Comparison of ENCODE assay signal across 39 cellular contexts in genomic region chr7:72540923-72541322, GRCh38.
"Had no signal": no experiment of that assay in that cellular context is flagged by ENCODE, and none has a peak within 500 bp of the region (broad histone marks: within the 10 kb centered on the region; RNA-seq: fewer than 3 reads in every experiment).

No MANE protein-coding gene starts in this region.

- H3K27me3 ChIP-seq: adrenal gland, ascending aorta, body of pancreas, brain microvascular endothelial cell, cardiac muscle cell had no signal

- H3K36me3 Mint-ChIP-seq: activated naive CD4-positive, alpha-beta T cell treated with anti-CD3 and anti-CD28 coated beads, Interleukin-2, amount 10 ng/mL, durations not matched to agents 7 days and 5 days; activated naive CD4-positive, alpha-beta T cell treated with anti-CD3 and anti-CD28 coated beads, Interleukin-2, amount 50 U/mL, for 24 hours; activated naive CD4-positive, alpha-beta T cell treated with anti-CD3 and anti-CD28 coated beads, Interleukin-2, amount 50 U/mL, for 72 hours; activated naive CD8-positive, alpha-beta T cell; activated naive CD8-positive, alpha-beta T cell treated with anti-CD3 and anti-CD28 coated beads for 36 hours; activated naive CD8-positive, alpha-beta T cell treated with anti-CD3 and anti-CD28 coated beads, Interleukin-2, amount 10 ng/mL, durations not matched to agents 7 days and 5 days; brain had no signal

- H3K4me3 ChIP-seq: adrenal gland, ascending aorta, body of pancreas, cardiac muscle cell had no signal

- H3K27me3 Mint-ChIP-seq: activated naive CD4-positive, alpha-beta T cell treated with anti-CD3 and anti-CD28 coated beads, Interleukin-2, amount 10 ng/mL, durations not matched to agents 7 days and 5 days; activated naive CD4-positive, alpha-beta T cell treated with anti-CD3 and anti-CD28 coated beads, Interleukin-2, amount 50 U/mL, for 24 hours; activated naive CD8-positive, alpha-beta T cell; activated naive CD8-positive, alpha-beta T cell treated with anti-CD3 and anti-CD28 coated beads for 36 hours; activated naive CD8-positive, alpha-beta T cell treated with anti-CD3 and anti-CD28 coated beads, Interleukin-2, amount 10 ng/mL, durations not matched to agents 7 days and 5 days; activated naive CD8-positive, alpha-beta T cell treated with anti-CD3 and anti-CD28 coated beads, Interleukin-2, amount 50 U/mL, for 24 hours; activated T-cell treated with anti-CD3 and anti-CD28 coated beads, Interleukin-2, amount 50 U/mL, for 24 hours; activated T-helper 17 cell treated with anti-CD3 and anti-CD28 coated beads, Interleukin-2, amount 50 U/mL, for 72 hours; brain; central memory CD8-positive, alpha-beta T cell had no signal

- H3K4me1 ChIP-seq: adrenal gland, ascending aorta, body of pancreas had no signal

- DNase-seq: activated effector memory CD4-positive, alpha-beta T cell treated with anti-CD3 and anti-CD28 coated beads, Interleukin-2, amount 50 U/mL, for 16 hours; activated effector memory CD4-positive, alpha-beta T cell treated with Interleukin-2 at 50 U/mL for 16 hours; activated gamma-delta T cell; activated gamma-delta T cell treated with Interleukin-2 at 50 U/mL for 16 hours; activated naive CD4-positive, alpha-beta T cell; activated naive CD4-positive, alpha-beta T cell treated with anti-CD3 and anti-CD28 coated beads for 36 hours; activated naive CD4-positive, alpha-beta T cell treated with anti-CD3 and anti-CD28 coated beads, Interleukin-2, amount 10 ng/mL, durations not matched to agents 7 days and 5 days; activated naive CD4-positive, alpha-beta T cell treated with anti-CD3 and anti-CD28 coated beads, Interleukin-2, amount 50 U/mL, for 16 hours; activated naive CD4-positive, alpha-beta T cell treated with Interleukin-2 at 50 U/mL for 16 hours; activated naive CD8-positive, alpha-beta T cell treated with anti-CD3 and anti-CD28 coated beads for 36 hours; activated naive CD8-positive, alpha-beta T cell treated with anti-CD3 and anti-CD28 coated beads, Interleukin-2, amount 10 ng/mL, durations not matched to agents 7 days and 5 days; activated naive CD8-positive, alpha-beta T cell treated with anti-CD3 and anti-CD28 coated beads, Interleukin-2, amount 50 U/mL, for 24 hours; activated T-cell treated with anti-CD3 and anti-CD28 coated beads, Interleukin-2, amount 50 U/mL, for 24 hours; activated T-cell treated with anti-CD3 and anti-CD28 coated beads, Interleukin-2, amount 50 U/mL, for 4 hours; activated T-cell treated with anti-CD3 and anti-CD28 coated beads, Interleukin-2, amount 50 U/mL, for 48 hours; activated T-cell treated with anti-CD3 and anti-CD28 coated beads, Interleukin-2, amount 50 U/mL, for 72 hours; adrenal gland; amniotic stem cell; amygdala; anterior cingulate cortex; aorta; body of pancreas; brain microvascular endothelial cell; caudate nucleus; central memory CD4-positive, alpha-beta T cell; cerebellar nuclear complex had no signal

- H3K27ac ChIP-seq: adrenal gland, ascending aorta, body of pancreas, brain microvascular endothelial cell, cardiac muscle cell had no signal

- H3K4me3 Mint-ChIP-seq: activated naive CD4-positive, alpha-beta T cell treated with anti-CD3 and anti-CD28 coated beads for 36 hours; activated naive CD4-positive, alpha-beta T cell treated with anti-CD3 and anti-CD28 coated beads, Interleukin-2, amount 10 ng/mL, durations not matched to agents 7 days and 5 days; activated naive CD4-positive, alpha-beta T cell treated with anti-CD3 and anti-CD28 coated beads, Interleukin-2, amount 50 U/mL, for 24 hours; activated naive CD8-positive, alpha-beta T cell; activated naive CD8-positive, alpha-beta T cell treated with anti-CD3 and anti-CD28 coated beads for 36 hours; activated naive CD8-positive, alpha-beta T cell treated with anti-CD3 and anti-CD28 coated beads, Interleukin-2, amount 10 ng/mL, durations not matched to agents 7 days and 5 days; activated naive CD8-positive, alpha-beta T cell treated with anti-CD3 and anti-CD28 coated beads, Interleukin-2, amount 50 U/mL, for 24 hours; activated T-cell treated with anti-CD3 and anti-CD28 coated beads, Interleukin-2, amount 50 U/mL, for 24 hours; activated T-cell treated with anti-CD3 and anti-CD28 coated beads, Interleukin-2, amount 50 U/mL, for 4 hours; activated T-cell treated with anti-CD3 and anti-CD28 coated beads, Interleukin-2, amount 50 U/mL, for 72 hours; activated T-helper 1 cell treated with anti-CD3 and anti-CD28 coated beads, Interleukin-12 subunit alpha, Interleukin-12 subunit beta, Interleukin-2, Interleukin-4 antibody, amounts not matched to agents 30 ng/mL and 10 ng/mL and 1 ng/mL, durations not matched to agents 14 hours and 24 hours and 36 hours; activated T-helper 17 cell treated with anti-CD3 and anti-CD28 coated beads, Interleukin-2, amount 50 U/mL, for 72 hours; brain; central memory CD8-positive, alpha-beta T cell had no signal

- FAIRE-seq: astrocyte, bronchial epithelial cell, colon had no signal

- H3K27ac Mint-ChIP-seq: activated naive CD4-positive, alpha-beta T cell treated with anti-CD3 and anti-CD28 coated beads for 36 hours; activated naive CD4-positive, alpha-beta T cell treated with anti-CD3 and anti-CD28 coated beads, Interleukin-2, amount 10 ng/mL, durations not matched to agents 7 days and 5 days; activated naive CD4-positive, alpha-beta T cell treated with anti-CD3 and anti-CD28 coated beads, Interleukin-2, amount 50 U/mL, for 24 hours; activated naive CD4-positive, alpha-beta T cell treated with anti-CD3 and anti-CD28 coated beads, Interleukin-2, amount 50 U/mL, for 72 hours; activated naive CD8-positive, alpha-beta T cell; activated naive CD8-positive, alpha-beta T cell treated with anti-CD3 and anti-CD28 coated beads for 36 hours; activated naive CD8-positive, alpha-beta T cell treated with anti-CD3 and anti-CD28 coated beads, Interleukin-2, amount 10 ng/mL, durations not matched to agents 7 days and 5 days; activated naive CD8-positive, alpha-beta T cell treated with anti-CD3 and anti-CD28 coated beads, Interleukin-2, amount 50 U/mL, for 24 hours; activated T-cell treated with anti-CD3 and anti-CD28 coated beads, Interleukin-2, amount 50 U/mL, for 24 hours; activated T-cell treated with anti-CD3 and anti-CD28 coated beads, Interleukin-2, amount 50 U/mL, for 72 hours; activated T-helper 1 cell treated with anti-CD3 and anti-CD28 coated beads, Interleukin-12 subunit alpha, Interleukin-12 subunit beta, Interleukin-2, Interleukin-4 antibody, amounts not matched to agents 30 ng/mL and 10 ng/mL and 1 ng/mL, durations not matched to agents 14 hours and 24 hours and 36 hours; activated T-helper 17 cell treated with anti-CD3 and anti-CD28 coated beads, Interleukin-2, amount 50 U/mL, for 72 hours; activated T-helper 2 cell treated with anti-CD3 and anti-CD28 coated beads, Interferon-gamma antibody, Interleukin-2, Interleukin-4, amounts not matched to agents 10 μg/mL and 5 μg/mL and 100 μg/mL, durations not matched to agents 14 hours and 24 hours and 36 hours; brain had no signal

- H3K9me3 Mint-ChIP-seq: activated naive CD4-positive, alpha-beta T cell treated with anti-CD3 and anti-CD28 coated beads for 36 hours; activated naive CD4-positive, alpha-beta T cell treated with anti-CD3 and anti-CD28 coated beads, Interleukin-2, amount 10 ng/mL, durations not matched to agents 7 days and 5 days; activated naive CD4-positive, alpha-beta T cell treated with anti-CD3 and anti-CD28 coated beads, Interleukin-2, amount 50 U/mL, for 24 hours; activated naive CD4-positive, alpha-beta T cell treated with anti-CD3 and anti-CD28 coated beads, Interleukin-2, amount 50 U/mL, for 72 hours; activated naive CD8-positive, alpha-beta T cell treated with anti-CD3 and anti-CD28 coated beads for 36 hours; activated naive CD8-positive, alpha-beta T cell treated with anti-CD3 and anti-CD28 coated beads, Interleukin-2, amount 10 ng/mL, durations not matched to agents 7 days and 5 days; activated naive CD8-positive, alpha-beta T cell treated with anti-CD3 and anti-CD28 coated beads, Interleukin-2, amount 50 U/mL, for 24 hours; activated T-cell treated with anti-CD3 and anti-CD28 coated beads, Interleukin-2, amount 50 U/mL, for 24 hours; activated T-cell treated with anti-CD3 and anti-CD28 coated beads, Interleukin-2, amount 50 U/mL, for 4 hours; activated T-cell treated with anti-CD3 and anti-CD28 coated beads, Interleukin-2, amount 50 U/mL, for 72 hours; activated T-helper 1 cell treated with anti-CD3 and anti-CD28 coated beads, Interleukin-12 subunit alpha, Interleukin-12 subunit beta, Interleukin-2, Interleukin-4 antibody, amounts not matched to agents 30 ng/mL and 10 ng/mL and 1 ng/mL, durations not matched to agents 14 hours and 24 hours and 36 hours; activated T-helper 17 cell treated with anti-CD3 and anti-CD28 coated beads, Interleukin-2, amount 50 U/mL, for 72 hours; activated T-helper 2 cell treated with anti-CD3 and anti-CD28 coated beads, Interferon-gamma antibody, Interleukin-2, Interleukin-4, amounts not matched to agents 10 μg/mL and 5 μg/mL and 100 μg/mL, durations not matched to agents 14 hours and 24 hours and 36 hours; central memory CD8-positive, alpha-beta T cell had no signal

- H3K4me1 Mint-ChIP-seq: activated naive CD4-positive, alpha-beta T cell treated with anti-CD3 and anti-CD28 coated beads, Interleukin-2, amount 10 ng/mL, durations not matched to agents 7 days and 5 days; activated naive CD4-positive, alpha-beta T cell treated with anti-CD3 and anti-CD28 coated beads, Interleukin-2, amount 50 U/mL, for 24 hours; activated naive CD8-positive, alpha-beta T cell treated with anti-CD3 and anti-CD28 coated beads for 36 hours; activated naive CD8-positive, alpha-beta T cell treated with anti-CD3 and anti-CD28 coated beads, Interleukin-2, amount 10 ng/mL, durations not matched to agents 7 days and 5 days; activated naive CD8-positive, alpha-beta T cell treated with anti-CD3 and anti-CD28 coated beads, Interleukin-2, amount 50 U/mL, for 24 hours; activated T-helper 17 cell treated with anti-CD3 and anti-CD28 coated beads, Interleukin-2, amount 50 U/mL, for 72 hours had no signal

- H3K36me3 ChIP-seq: adrenal gland, ascending aorta, brain microvascular endothelial cell, cardiac muscle cell had no signal

- ATAC-seq: activated naive CD4-positive, alpha-beta T cell treated with anti-CD3 and anti-CD28 coated beads, Interleukin-2, amount 50 U/mL, for 72 hours; activated naive CD8-positive, alpha-beta T cell treated with anti-CD3 and anti-CD28 coated beads, Interleukin-2, amount 50 U/mL, for 24 hours; activated T-cell treated with anti-CD3 and anti-CD28 coated beads, Interleukin-2, amount 50 U/mL, for 4 hours; activated T-cell treated with anti-CD3 and anti-CD28 coated beads, Interleukin-2, amount 50 U/mL, for 72 hours; activated T-helper 17 cell treated with anti-CD3 and anti-CD28 coated beads, Interleukin-2, amount 50 U/mL, for 72 hours; body of pancreas had no signal

- H3K9me3 ChIP-seq: adrenal gland, ascending aorta, body of pancreas had no signal
